In the genomic region with DNA sequence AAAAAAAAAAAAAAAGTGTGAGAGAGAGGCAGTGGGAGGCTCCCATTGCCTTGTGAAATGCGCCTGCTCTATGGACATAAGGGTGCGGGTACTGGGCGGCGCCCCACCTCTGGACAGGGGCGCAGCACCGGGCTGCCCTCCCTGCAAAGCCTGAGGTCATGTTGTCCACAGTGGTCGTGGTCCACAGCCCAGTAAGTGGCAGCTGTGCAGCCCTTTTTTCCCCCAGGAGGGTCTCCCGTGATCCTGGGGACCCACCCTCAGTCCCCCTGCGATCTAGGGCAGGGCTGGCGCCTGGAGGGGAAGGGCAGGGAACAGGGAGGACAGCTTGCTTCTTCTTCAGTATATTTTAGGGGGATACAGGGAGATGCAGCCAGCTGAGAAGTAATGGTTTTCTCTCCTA, we compare ENCODE assay signal across 14 cellular contexts. TPM values are rescaled to one million over a fixed set of nuclear protein-coding genes. Genes with fewer than 3 reads are reported as not detected.
DNase-seq lines count a peak whose midpoint lies in the region; TF ChIP-seq lines count a peak whose summit lies in the region.
"Had no signal": no experiment of that assay in that cellular context is flagged by ENCODE, and none has a peak within 500 bp of the region (broad histone marks: within the 10 kb centered on the region; RNA-seq: fewer than 3 reads in every experiment).

No MANE protein-coding gene starts in this region.

- H4K5ac ChIP-seq in H9 (ENCODE audit: insufficient read length, low read depth, low read length): no peak overlapping the region

- no peak overlapping the region for H4K91ac ChIP-seq in H9 (ENCODE audit: insufficient read length, low read depth, low read length)

- no peak overlapping the region for H3K14ac ChIP-seq in H9 (ENCODE audit: insufficient read depth, low read length)

- H3K4me2 ChIP-seq in H9 (ENCODE audit: insufficient read depth, insufficient read length, low read length) (no peak overlapping the region), skeletal muscle satellite cell (ENCODE audit: low read length) (peak overlapping the region; percentile 73)
- H3K4me2 ChIP-seq: KMS-11 had no signal

- H3K27me3 Mint-ChIP-seq in H9 (ENCODE audit: low read depth): peaks cover 5% of the 10 kb centered on the region
- H3K27me3 Mint-ChIP-seq: activated CD8-positive, alpha-beta T cell treated with anti-CD3 and anti-CD28 coated beads for 36 hours; activated naive CD4-positive, alpha-beta T cell treated with anti-CD3 and anti-CD28 coated beads, Interleukin-2, amount 10 ng/mL, durations not matched to agents 7 days and 5 days; activated T-cell treated with anti-CD3 and anti-CD28 coated beads, Interleukin-2, amount 50 U/mL, for 24 hours had no signal

- H3K18ac ChIP-seq in H9 (ENCODE audit: insufficient read length, low read depth, low read length): no peak overlapping the region

- H3K56ac ChIP-seq in H9 (ENCODE audit: insufficient read length, low read depth, low read length): no peak overlapping the region

- H4K8ac ChIP-seq in H9 (replicated peaks; ENCODE audit: insufficient read length, low read depth, low read length): no peak overlapping the region

- no peaks in the 10 kb centered on the region for H3K79me1 ChIP-seq in H9 (ENCODE audit: insufficient read depth, low read depth, low read length, poor library complexity, severe bottlenecking)

- H3K36me3 ChIP-seq in iPS-20b (ENCODE audit: insufficient read depth, low read depth, low read length) (peaks cover 19% of the 10 kb centered on the region; the same call in 1 of the 2 replicates), skeletal muscle satellite cell (ENCODE audit: insufficient read depth, low read length) (peaks cover 57% of the 10 kb centered on the region)

- WGBS in H9 (ENCODE audit: extremely low coverage, insufficient read length, low lambda C conversion rate): no CpG with 5 or more reads among the region's 10 CpGs

- no peak overlapping the region for H3K27ac ChIP-seq in H9 (ENCODE audit: insufficient read length, low read depth, low read length)
- H3K27ac ChIP-seq in iPS-20b (ENCODE audit: low read length): no peak overlapping the region
- H3K27ac ChIP-seq: KMS-11, SJCRH30 had no signal

- H3K4ac ChIP-seq in H9 (ENCODE audit: low read depth, low read length): no peak overlapping the region

- peaks cover 5 to 14% (median 13%) of the 10 kb centered on the region in 3 experiments; a peak in 6 of 7 replicates for H3K36me3 Mint-ChIP-seq in H9 (ENCODE audit: insufficient read depth in 1 of 3, low read depth in 3 of 3)

- no peak overlapping the region for H2BK20ac ChIP-seq in H9 (ENCODE audit: low read depth, low read length, poor library complexity, severe bottlenecking)

- H3K9ac ChIP-seq in H9 (ENCODE audit: extremely low read depth, insufficient read length, low read length) (no peak overlapping the region), iPS-20b (ENCODE audit: low read depth, low read length) (no peak overlapping the region), skeletal muscle satellite cell (ENCODE audit: low read depth, low read length) (no peak overlapping the region)
- H3K9ac ChIP-seq: KMS-11 had no signal

- no peak overlapping the region for H3K27ac Mint-ChIP-seq in H9
- H3K27ac Mint-ChIP-seq: activated CD8-positive, alpha-beta T cell treated with anti-CD3 and anti-CD28 coated beads for 36 hours; activated naive CD4-positive, alpha-beta T cell treated with anti-CD3 and anti-CD28 coated beads, Interleukin-2, amount 10 ng/mL, durations not matched to agents 7 days and 5 days; activated T-cell treated with anti-CD3 and anti-CD28 coated beads, Interleukin-2, amount 50 U/mL, for 24 hours; CD8-positive, alpha-beta T cell had no signal

- H2AK5ac ChIP-seq in H9 (ENCODE audit: insufficient read length, low read length): no peak overlapping the region

- H3K23me2 ChIP-seq in H9 (ENCODE audit: insufficient read length, low read depth, low read length, poor library complexity, severe bottlenecking): no peaks in the 10 kb centered on the region

- H3K27me3 ChIP-seq in H9 (ENCODE audit: insufficient read depth, low read length) (no peaks in the 10 kb centered on the region), iPS-20b (ENCODE audit: insufficient read depth, low read length) (0 out of 2 replicates have a peak, but pooled peaks cover 6% of the 10 kb centered on the region), skeletal muscle satellite cell (ENCODE audit: control insufficient read depth, insufficient read depth, low read length) (no peaks in the 10 kb centered on the region)
- H3K27me3 ChIP-seq: SJCRH30 had no signal

- H2BK5ac ChIP-seq in H9 (ENCODE audit: insufficient read length, low read length): no peak overlapping the region

- H3K4me1 ChIP-seq in H9 (ENCODE audit: insufficient read depth, low read length) (no peaks in the 10 kb centered on the region), iPS-20b (ENCODE audit: insufficient read depth, low read length) (no peaks in the 10 kb centered on the region; the same call in 1 of the 2 replicates), skeletal muscle satellite cell (ENCODE audit: control insufficient read depth, insufficient read depth, low read length) (peaks cover 3% of the 10 kb centered on the region)
- H3K4me1 ChIP-seq: SJCRH30 had no signal

- no peak overlapping the region for H3K23ac ChIP-seq in H9 (ENCODE audit: insufficient read length, low read depth, low read length)

- DNase-seq in H9: no peak
- no peak for DNase-seq in astrocyte of the cerebellum (ENCODE audit: low read depth)
- no peak for DNase-seq in central memory CD4-positive, alpha-beta T cell
- no peak for DNase-seq in SKM-1 (lab: John Stamatoyannopoulos, UW; ENCODE audit: unreplicated experiment)
- DNase-seq in Kasumi-1 (lab: John Stamatoyannopoulos, UW): no peak
- DNase-seq: NCI-H187 treated with DMSO at 0.1 percent for 48 hours had no signal

- no peak overlapping the region for H2BK120ac ChIP-seq in H9 (ENCODE audit: low read depth, low read length, poor library complexity, severe bottlenecking)

- H2AFZ ChIP-seq in H9 (ENCODE audit: low read length): no peak overlapping the region

- no peaks in the 10 kb centered on the region for H3K79me2 ChIP-seq in H9 (ENCODE audit: insufficient read depth, low read length)

- in situ Hi-C loops in astrocyte of the cerebellum (cut with HindIII; ENCODE audit: low sequenced_read_pairs): loop anchor here (25.0 kb wide), 1 partner anchor 97 kb away; no protein-coding TSS in a partner anchor

- H3K4me3 ChIP-seq in astrocyte of the cerebellum (ENCODE audit: low read depth, low read length): peak overlapping the region; percentile 15
- H3K4me3 ChIP-seq in iPS-20b (ENCODE audit: low read length): peak overlapping the region; percentile 73; the same call in 1 of the 2 replicates
- no peak overlapping the region for H3K4me3 ChIP-seq in skeletal muscle satellite cell (ENCODE audit: low read length)
- H3K4me3 ChIP-seq: SJCRH30 had no signal

- H3K9me3 Mint-ChIP-seq in H9: no peaks in the 10 kb centered on the region
- H3K9me3 Mint-ChIP-seq: activated CD8-positive, alpha-beta T cell treated with anti-CD3 and anti-CD28 coated beads for 36 hours; activated naive CD4-positive, alpha-beta T cell treated with anti-CD3 and anti-CD28 coated beads, Interleukin-2, amount 10 ng/mL, durations not matched to agents 7 days and 5 days; activated T-cell treated with anti-CD3 and anti-CD28 coated beads, Interleukin-2, amount 50 U/mL, for 24 hours; CD8-positive, alpha-beta T cell had no signal

- H3T11ph ChIP-seq in H9 (ENCODE audit: low read length): no peak overlapping the region

- no peaks in the 10 kb centered on the region for H4K20me1 ChIP-seq in H9 (ENCODE audit: control insufficient read depth, insufficient read depth, insufficient read length)

- peaks cover 3 to 7% of the 10 kb centered on the region in 2 experiments; a peak in 2 of 4 replicates for H3K4me1 Mint-ChIP-seq in H9

- H3K9me3 ChIP-seq in H9 (ENCODE audit: control insufficient read depth, low read depth, low read length) (no peaks in the 10 kb centered on the region), iPS-20b (ENCODE audit: insufficient read depth, low read depth, low read length) (no peaks in the 10 kb centered on the region), skeletal muscle satellite cell (replicated peaks; ENCODE audit: low read length) (no peaks in the 10 kb centered on the region)
- H3K9me3 ChIP-seq: SJCRH30 had no signal

- no peak overlapping the region for H2BK12ac ChIP-seq in H9 (ENCODE audit: insufficient read length, low read depth, low read length)

- H3K4me3 Mint-ChIP-seq in H9: peak overlapping the region; percentile 70 to 76; a peak in 4 of 5 replicates
- H3K4me3 Mint-ChIP-seq: activated CD8-positive, alpha-beta T cell treated with anti-CD3 and anti-CD28 coated beads for 36 hours; activated naive CD4-positive, alpha-beta T cell treated with anti-CD3 and anti-CD28 coated beads, Interleukin-2, amount 10 ng/mL, durations not matched to agents 7 days and 5 days; activated T-cell treated with anti-CD3 and anti-CD28 coated beads, Interleukin-2, amount 50 U/mL, for 24 hours; CD8-positive, alpha-beta T cell had no signal

- TF ChIP-seq CTCF in H9 (conservative IDR thresholded peaks at IDR 0.05) (no peak), astrocyte of the cerebellum (IDR thresholded peaks at IDR 0.05; ENCODE audit: low read depth, low read length, missing control alignments) (no peak)

- no peak overlapping the region for H2BK15ac ChIP-seq in H9 (ENCODE audit: low read depth, low read length)

RNA-seq across cellular contexts. Expression of a gene that starts 37.9 kb away (rescaled TPM):
- 3.6 and 4.4 TPM in 2 replicates for total RNA-seq in H9 (2021)
- 37.1 and 62.6 TPM in 2 replicates for total RNA-seq in skeletal muscle satellite cell (2012; rRNA removed)
